Comparison of ENCODE assay signal across 8 cellular contexts in the genomic region with DNA sequence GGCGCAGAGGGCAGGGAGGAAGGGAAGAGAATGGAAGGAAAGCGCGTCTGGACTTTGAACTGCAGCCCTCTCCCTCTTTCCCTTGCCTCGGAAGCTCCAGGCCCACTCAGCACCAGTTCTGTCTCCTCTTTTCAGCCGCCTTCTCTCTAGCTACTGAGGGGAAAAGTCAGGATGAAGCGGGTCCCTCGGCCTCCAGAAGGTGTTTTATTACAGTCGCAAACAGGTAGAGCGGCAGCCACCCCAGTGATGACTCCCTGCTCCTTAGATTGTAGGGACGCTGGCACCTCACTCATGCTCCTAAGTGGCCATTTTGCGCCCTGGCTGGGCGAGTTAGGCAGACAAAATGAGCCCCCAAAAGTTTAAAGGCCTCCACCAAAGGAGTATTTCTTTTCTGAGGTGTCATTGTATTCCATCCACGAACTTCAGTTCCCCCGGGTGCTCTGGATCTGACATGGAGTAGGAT. TPM values are rescaled to one million over a fixed set of nuclear protein-coding genes. Genes with fewer than 3 reads are reported as not detected.
A peak's percentile ranks its signal among the peaks of the same experiment; 100 is the strongest.
DNase-seq lines count a peak whose midpoint lies in the region; ATAC-seq and TF ChIP-seq lines count a peak whose summit lies in the region.

No MANE protein-coding gene starts in this region.

- H3K4me3 Mint-ChIP-seq in activated CD8-positive, alpha-beta T cell treated with anti-CD3 and anti-CD28 coated beads for 36 hours = peak overlapping the region; percentile 72

- peak overlapping the region; percentile 87 for H3K4me2 ChIP-seq in hepatocyte
- peak overlapping the region; percentile 94 for H3K4me2 ChIP-seq in smooth muscle cell

- no peak for ATAC-seq in activated CD8-positive, alpha-beta T cell treated with anti-CD3 and anti-CD28 coated beads for 36 hours
- no peak for ATAC-seq in GM18520 (IDR thresholded peaks at IDR 0.05; ENCODE audit: unreplicated experiment)

- H3K36me3 Mint-ChIP-seq in activated CD8-positive, alpha-beta T cell treated with anti-CD3 and anti-CD28 coated beads for 36 hours (ENCODE audit: low read depth) = peaks cover 19% of the 10 kb centered on the region

- peaks cover 36% of the 10 kb centered on the region for H3K4me1 Mint-ChIP-seq in activated CD8-positive, alpha-beta T cell treated with anti-CD3 and anti-CD28 coated beads for 36 hours (ENCODE audit: low read depth)

- no peaks in the 10 kb centered on the region for H3K9me2 ChIP-seq in hepatocyte (replicated peaks; ENCODE audit: insufficient read depth)

- H4K20me1 ChIP-seq in hepatocyte (ENCODE audit: insufficient read depth, poor library complexity, severe bottlenecking) (peaks cover 31% of the 10 kb centered on the region), smooth muscle cell (ENCODE audit: low read depth) (peaks cover 36% of the 10 kb centered on the region)

- peaks cover 37% of the 10 kb centered on the region for H3K79me2 ChIP-seq in hepatocyte
- peaks cover 36% of the 10 kb centered on the region for H3K79me2 ChIP-seq in smooth muscle cell (ENCODE audit: low read depth)

- no peaks in the 10 kb centered on the region for H3K27me3 Mint-ChIP-seq in activated CD8-positive, alpha-beta T cell treated with anti-CD3 and anti-CD28 coated beads for 36 hours

- H3K4me3 ChIP-seq in hepatocyte = peak overlapping the region; percentile 68
- peak overlapping the region; percentile 71 for H3K4me3 ChIP-seq in smooth muscle cell

- H3K9me3 ChIP-seq in hepatocyte (ENCODE audit: low read depth) (no peaks in the 10 kb centered on the region), smooth muscle cell (replicated peaks; ENCODE audit: low read depth) (no peaks in the 10 kb centered on the region)

- peak overlapping the region; percentile 78 for H3K27ac Mint-ChIP-seq in activated CD8-positive, alpha-beta T cell treated with anti-CD3 and anti-CD28 coated beads for 36 hours

- no peak for TF ChIP-seq CTCF in activated CD8-positive, alpha-beta T cell treated with anti-CD3 and anti-CD28 coated beads for 36 hours (IDR thresholded peaks at IDR 0.05)
- TF ChIP-seq CTCF in hepatocyte (IDR thresholded peaks at IDR 0.05; ENCODE audit: poor library complexity) = no peak
- TF ChIP-seq CTCF in smooth muscle cell (IDR thresholded peaks at IDR 0.05; ENCODE audit: borderline replicate concordance, insufficient read depth, poor library complexity, severe bottlenecking) = no peak

- CTCF ChIA-PET in activated CD8-positive, alpha-beta T cell treated with anti-CD3 and anti-CD28 coated beads for 36 hours (lab: Charles Lee) = interaction anchor here (1.8 kb wide), 1 partner anchor 76 kb away, joined by 9 read pairs; no protein-coding TSS in a partner anchor

- intact Hi-C loops in activated CD8-positive, alpha-beta T cell treated with anti-CD3 and anti-CD28 coated beads for 36 hours (cut with micrococcal nuclease) = no loop called here

- H3F3A ChIP-seq in smooth muscle cell (ENCODE audit: low read depth) = peaks cover 17% of the 10 kb centered on the region

- peak overlapping the region; percentile 100 for H3K27ac ChIP-seq in hepatocyte
- H3K27ac ChIP-seq in smooth muscle cell (ENCODE audit: low read depth) = peak overlapping the region; percentile 97

- H3K9me3 Mint-ChIP-seq in activated CD8-positive, alpha-beta T cell treated with anti-CD3 and anti-CD28 coated beads for 36 hours = no peaks in the 10 kb centered on the region

- H2AFZ ChIP-seq in hepatocyte = peak overlapping the region; percentile 77
- H2AFZ ChIP-seq in smooth muscle cell (ENCODE audit: low read depth) = peak overlapping the region; percentile 93

- H3K4me1 ChIP-seq in hepatocyte (ENCODE audit: insufficient read depth) (peaks cover 39% of the 10 kb centered on the region), smooth muscle cell (ENCODE audit: low read depth) (peaks cover 27% of the 10 kb centered on the region)

- DNase-seq in HT-29 (ENCODE audit: low spot score) (peak; percentile 69), hepatocyte (ENCODE audit: low spot score) (no peak), smooth muscle cell (lab: John Stamatoyannopoulos, UW; ENCODE audit: unreplicated experiment) (no peak), iPS-NIHi11 (ENCODE audit: low spot score) (no peak), NCI-H1105 treated with DMSO at 0.1 percent for 48 hours (lab: John Stamatoyannopoulos, UW) (no peak)
- DNase-seq in activated CD8-positive, alpha-beta T cell treated with anti-CD3 and anti-CD28 coated beads for 36 hours = no peak
- DNase-seq in stimulated activated CD4-positive, alpha-beta T cell treated with anti-CD3 and anti-CD28 coated beads, Interleukin-4, amount 100 ng/mL, for 1 hour = no peak

- 33% methylated on average over 13 of the region's 14 CpGs for WGBS in hepatocyte (ENCODE audit: low lambda C conversion rate, missing lambda C conversion rate)
- 24% methylated on average over 14 of the region's 14 CpGs for WGBS in smooth muscle cell (ENCODE audit: low lambda C conversion rate)

- H3K36me3 ChIP-seq in hepatocyte (replicated peaks; ENCODE audit: insufficient read depth, low read depth) (no peaks in the 10 kb centered on the region), smooth muscle cell (ENCODE audit: low read depth) (no peaks in the 10 kb centered on the region)

- H3K27me3 ChIP-seq in hepatocyte = no peaks in the 10 kb centered on the region
- H3K27me3 ChIP-seq in smooth muscle cell (ENCODE audit: low read depth) = no peaks in the 10 kb centered on the region

- H3K9ac ChIP-seq in smooth muscle cell (ENCODE audit: low read depth) = peak overlapping the region; percentile 96

- POLR2A ChIA-PET in activated CD8-positive, alpha-beta T cell treated with anti-CD3 and anti-CD28 coated beads for 36 hours (lab: Charles Lee) = interaction anchor here (1.0 to 2.0 kb wide), 5 partner anchors 15 to 96 kb away, joined by 3 to 6 read pairs (median 3); no protein-coding TSS in a partner anchor

RNA-seq across cellular contexts. Expression of a gene that starts 0.9 kb away (rescaled TPM):
- total RNA-seq in HT-29 (2014; rRNA removed; shearing (Covaris generic)) = 107 and 113 TPM in 2 replicates
- 100 to 1,000 TPM; 118 TPM for total RNA-seq in activated CD8-positive, alpha-beta T cell treated with anti-CD3 and anti-CD28 coated beads for 36 hours
- total RNA-seq in hepatocyte = 68.9 and 74.4 TPM in 2 replicates
- 62.5 and 71.2 TPM in 2 replicates for polyA plus RNA-seq in hepatocyte
- 76.6 and 89.1 TPM in 2 replicates for total RNA-seq in smooth muscle cell
- 80.2 and 105 TPM in 2 replicates for polyA plus RNA-seq in smooth muscle cell
